Comparison of ENCODE assay signal across 16 cellular contexts in the genomic region with DNA sequence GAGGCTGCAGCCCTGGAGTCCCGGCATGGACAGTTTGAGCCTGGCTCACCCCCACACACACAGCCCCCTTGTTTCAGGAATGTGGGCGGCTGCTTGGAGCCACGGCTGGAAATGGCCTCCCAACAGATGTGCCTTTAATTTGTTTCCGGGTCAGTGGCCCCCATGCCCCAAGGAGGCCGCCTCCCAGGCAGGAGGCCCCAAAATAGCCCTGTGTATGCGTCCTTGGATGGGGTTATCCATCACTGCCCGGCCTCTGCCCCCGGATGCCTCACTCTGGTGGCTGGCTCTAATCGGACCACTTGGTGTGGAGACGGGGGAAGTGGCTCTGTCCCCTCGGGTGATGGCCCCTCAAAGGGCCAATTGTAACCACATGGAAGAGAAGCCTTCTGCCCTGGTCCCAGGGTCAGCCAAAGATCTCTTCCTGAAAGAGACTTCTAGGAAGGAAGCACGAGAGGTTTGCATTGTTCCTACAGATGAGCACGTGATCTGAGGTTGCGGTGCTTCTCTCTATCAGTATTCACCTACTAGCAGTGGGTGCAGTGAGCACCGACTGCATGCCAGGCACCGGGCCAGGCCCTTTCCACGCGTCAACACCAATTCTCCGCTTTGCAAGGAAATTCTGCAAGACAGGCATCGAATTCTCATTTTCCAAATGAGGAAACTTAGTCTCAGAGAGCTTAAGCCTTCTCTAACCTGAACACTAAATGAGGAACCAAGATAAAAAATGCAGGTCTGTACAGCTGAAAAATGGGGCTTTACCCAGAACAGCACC.
"Had no signal": no experiment of that assay in that cellular context is flagged by ENCODE, and none has a peak within 500 bp of the region (broad histone marks: within the 10 kb centered on the region; RNA-seq: fewer than 3 reads in every experiment).

No MANE protein-coding gene starts in this region.

- H3K27me3 Mint-ChIP-seq: stimulated activated naive CD8-positive, alpha-beta T cell treated with anti-CD3 and anti-CD28 coated beads, Interleukin-15, amount 100 ng/mL, for 72 hours had no signal

- H3K4me3 ChIP-seq: cardiac muscle cell, left ventricle myocardium inferior, pancreas, thoracic aorta had no signal

- H3K36me3 Mint-ChIP-seq: naive thymus-derived CD4-positive, alpha-beta T cell; stimulated activated naive B cell treated with anti-CD40 and anti-IgM and Interleukin-4, amounts not matched to agents 10 μg/mL and 1 μg/mL and 100 μg/mL, for 72 hours had no signal

- H3K36me3 ChIP-seq: cardiac muscle cell, left ventricle myocardium inferior, pancreas, thoracic aorta had no signal

- FAIRE-seq: pancreas had no signal

- H3K9me3 Mint-ChIP-seq: stimulated activated naive CD8-positive, alpha-beta T cell treated with anti-CD3 and anti-CD28 coated beads, Interleukin-15, amount 100 ng/mL, for 72 hours had no signal

- H3K4me1 Mint-ChIP-seq: naive thymus-derived CD4-positive, alpha-beta T cell; stimulated activated naive B cell treated with anti-CD40 and anti-IgM and Interleukin-4, amounts not matched to agents 10 μg/mL and 1 μg/mL and 100 μg/mL, for 72 hours; stimulated activated naive CD8-positive, alpha-beta T cell treated with anti-CD3 and anti-CD28 coated beads, Interleukin-15, amount 100 ng/mL, for 72 hours had no signal

- H3K27ac ChIP-seq: cardiac muscle cell, foreskin keratinocyte, left ventricle myocardium inferior, pancreas, thoracic aorta had no signal

- H3K27me3 ChIP-seq: cardiac muscle cell, foreskin keratinocyte, pancreas had no signal

- DNase-seq: foreskin keratinocyte; islet precursor cell; left ventricle myocardium inferior; mesendoderm; naive thymus-derived CD4-positive, alpha-beta T cell; occipital lobe; pancreas; stimulated activated CD4-positive, alpha-beta T cell treated with anti-CD3 and anti-CD28 coated beads, Interleukin-2, amount 100 ng/mL, for 24 hours; stimulated activated CD4-positive, alpha-beta T cell treated with anti-CD3 and anti-CD28 coated beads, Interleukin-4, amount 100 ng/mL, for 4 hours; stimulated activated naive B cell treated with anti-CD40 and anti-IgM and Interleukin-4, amounts not matched to agents 10 μg/mL and 1 μg/mL and 100 μg/mL, for 72 hours; stimulated activated naive CD8-positive, alpha-beta T cell treated with anti-CD3 and anti-CD28 coated beads, Interleukin-15, amount 100 ng/mL, for 72 hours; trophoblast cell had no signal

- H3K9me3 ChIP-seq: left ventricle myocardium inferior, pancreas, thoracic aorta had no signal

- ATAC-seq: foreskin keratinocyte; naive thymus-derived CD4-positive, alpha-beta T cell; pancreas; sciatic nerve; stimulated activated naive B cell treated with anti-CD40 and anti-IgM and Interleukin-4, amounts not matched to agents 10 μg/mL and 1 μg/mL and 100 μg/mL, for 72 hours; stimulated activated naive CD8-positive, alpha-beta T cell treated with anti-CD3 and anti-CD28 coated beads, Interleukin-15, amount 100 ng/mL, for 72 hours had no signal

- H3K4me3 Mint-ChIP-seq: naive thymus-derived CD4-positive, alpha-beta T cell; stimulated activated naive B cell treated with anti-CD40 and anti-IgM and Interleukin-4, amounts not matched to agents 10 μg/mL and 1 μg/mL and 100 μg/mL, for 72 hours; stimulated activated naive CD8-positive, alpha-beta T cell treated with anti-CD3 and anti-CD28 coated beads, Interleukin-15, amount 100 ng/mL, for 72 hours had no signal

- H3K4me1 ChIP-seq: foreskin keratinocyte, pancreas had no signal

- H3K27ac Mint-ChIP-seq: naive thymus-derived CD4-positive, alpha-beta T cell; progenitor cell of endocrine pancreas; stimulated activated naive B cell treated with anti-CD40 and anti-IgM and Interleukin-4, amounts not matched to agents 10 μg/mL and 1 μg/mL and 100 μg/mL, for 72 hours; stimulated activated naive CD8-positive, alpha-beta T cell treated with anti-CD3 and anti-CD28 coated beads, Interleukin-15, amount 100 ng/mL, for 72 hours had no signal
